ENCODE assay signal across 23 cellular contexts in the genomic region with DNA sequence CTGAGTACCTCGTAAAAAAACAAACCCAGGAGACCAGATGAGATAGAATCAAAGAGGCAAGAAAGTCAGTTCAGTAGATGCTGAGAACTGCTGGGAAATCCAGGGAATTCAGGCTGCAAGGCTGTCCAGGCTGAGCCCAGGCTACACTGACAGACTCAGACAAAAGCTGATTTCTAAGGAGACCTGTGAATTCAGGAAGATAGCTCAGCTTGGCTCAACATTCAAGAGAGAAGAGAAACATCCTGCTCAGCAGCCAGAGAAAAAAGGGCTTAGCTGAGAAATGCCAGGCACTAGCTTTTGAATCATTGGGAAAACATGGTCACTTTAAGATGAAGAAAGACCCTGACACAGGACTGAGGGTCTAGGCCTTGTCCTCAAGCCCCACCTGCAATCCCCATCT.
DNase-seq lines count a peak whose midpoint lies in the region; ATAC-seq and TF ChIP-seq lines count a peak whose summit lies in the region.
"Had no signal": no experiment of that assay in that cellular context is flagged by ENCODE, and none has a peak within 500 bp of the region (broad histone marks: within the 10 kb centered on the region; RNA-seq: fewer than 3 reads in every experiment).

No MANE protein-coding gene starts in this region.

- H4K20me1 ChIP-seq in GM23338 (replicated peaks; ENCODE audit: insufficient read depth): no peaks in the 10 kb centered on the region

- intact Hi-C loops in posterior vena cava (cut with DNase I): no loop called here

- no peak overlapping the region for H2BK5ac ChIP-seq in mesenchymal stem cell (ENCODE audit: low read depth, low read length, poor library complexity, severe bottlenecking)

- no peak overlapping the region for H2BK120ac ChIP-seq in mesenchymal stem cell (ENCODE audit: low read depth, low read length)

- H3K9me3 ChIP-seq in AG04450 (ENCODE audit: control insufficient read depth, insufficient read depth, low read length) (no peaks in the 10 kb centered on the region), mesenchymal stem cell (ENCODE audit: control insufficient read depth, low read length) (no peaks in the 10 kb centered on the region)

- H3K27me3 ChIP-seq in AG04450 (ENCODE audit: control insufficient read depth, insufficient read depth, low read length) (no peaks in the 10 kb centered on the region), GM23338 (ENCODE audit: insufficient read depth) (no peaks in the 10 kb centered on the region), mesenchymal stem cell (ENCODE audit: control insufficient read depth in 1 of 2, insufficient read depth in 1 of 2, low read length in 2 of 2) (no peaks in the 10 kb centered on the region)

- no peaks in the 10 kb centered on the region for H3K9me2 ChIP-seq in GM23338 (ENCODE audit: insufficient read depth)

- no peaks in the 10 kb centered on the region for H3F3A ChIP-seq in GM23338 (replicated peaks; ENCODE audit: low read depth)

- H3K27ac ChIP-seq in AG04450 (ENCODE audit: low read depth, low read length): peak overlapping the region; percentile 39
- H3K27ac ChIP-seq in GM23338 (ENCODE audit: low read depth): no peak overlapping the region
- H3K27ac ChIP-seq in mesenchymal stem cell (ENCODE audit: low read length, poor library complexity, severe bottlenecking): peak overlapping the region; percentile 9
- H3K27ac ChIP-seq: coronary artery had no signal

- H3K4me3 ChIP-seq in AG04450 (ENCODE audit: low read depth, low read length) (no peak overlapping the region), GM23338 (no peak overlapping the region), mesenchymal stem cell (ENCODE audit: insufficient read depth in 1 of 2, low read depth in 1 of 2, low read length in 2 of 2) (no peak overlapping the region)
- H3K4me3 ChIP-seq: coronary artery had no signal

- peaks cover 10% of the 10 kb centered on the region for H3K9me3 Mint-ChIP-seq in GM23338
- H3K9me3 Mint-ChIP-seq: activated naive CD4-positive, alpha-beta T cell treated with anti-CD3 and anti-CD28 coated beads, Interleukin-2, amount 10 ng/mL, durations not matched to agents 7 days and 5 days; natural killer cell had no signal

- POLR2A ChIA-PET in AG04450 (lab: Yijun Ruan, JAX): interaction anchor here (0.5 to 1.0 kb wide), 3 partner anchors 58 to 379 kb away, joined by 3 to 4 read pairs (median 3); a partner anchor contains a TSS

- H3K4me1 ChIP-seq in GM23338 (ENCODE audit: insufficient read depth) (no peaks in the 10 kb centered on the region), mesenchymal stem cell (ENCODE audit: control insufficient read depth, insufficient read depth, low read depth, low read length) (peaks cover 4% of the 10 kb centered on the region)

- H2AK5ac ChIP-seq in mesenchymal stem cell (ENCODE audit: low read length, severe bottlenecking): no peak overlapping the region

- no peak overlapping the region for H3K23ac ChIP-seq in mesenchymal stem cell (ENCODE audit: low read length in 2 of 2)

- H2BK15ac ChIP-seq in mesenchymal stem cell (ENCODE audit: low read depth, poor library complexity, severe bottlenecking): no peak overlapping the region

- H3K4me1 Mint-ChIP-seq in GM23338: peaks cover 7% of the 10 kb centered on the region

- no peak overlapping the region for H3K18ac ChIP-seq in mesenchymal stem cell (ENCODE audit: low read depth in 1 of 2, low read length in 2 of 2)

- H3K4me2 ChIP-seq in GM23338: no peak overlapping the region
- H3K4me2 ChIP-seq in mesenchymal stem cell (ENCODE audit: low read length, poor library complexity, severe bottlenecking): no peak overlapping the region

- H3K79me2 ChIP-seq in GM23338 (replicated peaks; ENCODE audit: insufficient read depth): no peaks in the 10 kb centered on the region

- H2AFZ ChIP-seq in GM23338: peak overlapping the region; percentile 72; the same call in 1 of the 2 replicates
- peak overlapping the region; percentile 11 for H2AFZ ChIP-seq in mesenchymal stem cell (ENCODE audit: low read depth, low read length)

- no peak overlapping the region for H3K4ac ChIP-seq in mesenchymal stem cell (ENCODE audit: low read depth in 1 of 2, low read length in 2 of 2)

- H3K27me3 Mint-ChIP-seq in GM23338 (ENCODE audit: insufficient read depth, low read depth, poor library complexity): peaks cover 5% of the 10 kb centered on the region

- TF ChIP-seq CTCF in AG04450 (IDR thresholded peaks at IDR 0.05; ENCODE audit: low read depth, low read length) (no peak), GM23338 (conservative IDR thresholded peaks at IDR 0.05; ENCODE audit: low read depth in 2 of 2) (no peak)

- CTCF ChIA-PET in AG04450 (lab: Charles Lee): interaction anchor here (1.0 kb wide), 1 partner anchor 290 kb away, joined by 3 read pairs; no protein-coding TSS in a partner anchor

- DNase-seq in AG04450 (ENCODE audit: low read depth, low spot score) (no peak), GM23338 (ENCODE audit: low spot score) (no peak), amniotic epithelial cell (ENCODE audit: low read depth) (peak; percentile 35), mesenchymal stem cell (peak; percentile 22), GOT3 (lab: John Stamatoyannopoulos, UW) (no peak), posterior vena cava (ENCODE audit: low spot score) (no peak)
- DNase-seq: ACHN; activated CD4-positive, alpha-beta T cell treated with anti-CD3 and anti-CD28 coated beads, Interleukin-2, amount 50 U/mL, for 4 hours; activated naive CD4-positive, alpha-beta T cell treated with anti-CD3 and anti-CD28 coated beads, Interleukin-2, amount 10 ng/mL, durations not matched to agents 7 days and 5 days; activated T-cell treated with anti-CD3 and anti-CD28 coated beads, Interleukin-2, amount 50 U/mL, for 1 hour; Kasumi-1; kidney; mammary epithelial cell; natural killer cell; NCI-H2171; NCI-H69; OCI-M1; SHP77; small intestine; T-helper 1 cell had no signal

- H3K4me3 Mint-ChIP-seq in GM23338: no peak overlapping the region
- H3K4me3 Mint-ChIP-seq: activated naive CD4-positive, alpha-beta T cell treated with anti-CD3 and anti-CD28 coated beads, Interleukin-2, amount 10 ng/mL, durations not matched to agents 7 days and 5 days had no signal

- WGBS in mesenchymal stem cell: 100% methylated on average over 1 of the region's 1 CpG

- H3K14ac ChIP-seq in mesenchymal stem cell (ENCODE audit: low read length in 2 of 2): no peak overlapping the region

- H3K9ac ChIP-seq in mesenchymal stem cell (ENCODE audit: low read length): no peak overlapping the region

- no peaks in the 10 kb centered on the region for H3K79me1 ChIP-seq in mesenchymal stem cell (replicated peaks; ENCODE audit: low read length, poor library complexity, severe bottlenecking)

- ATAC-seq in GM23338 (peak; percentile 49), GM21381 (IDR thresholded peaks at IDR 0.05; ENCODE audit: unreplicated experiment) (no peak), HG03025 (IDR thresholded peaks at IDR 0.05; ENCODE audit: low FRiP score, unreplicated experiment) (no peak)
- ATAC-seq: natural killer cell had no signal

- H3K27ac Mint-ChIP-seq in GM23338: no peak overlapping the region
- H3K27ac Mint-ChIP-seq: activated naive CD4-positive, alpha-beta T cell treated with anti-CD3 and anti-CD28 coated beads, Interleukin-2, amount 10 ng/mL, durations not matched to agents 7 days and 5 days had no signal

- no peaks in the 10 kb centered on the region for H3K36me3 ChIP-seq in GM23338 (ENCODE audit: insufficient read depth)
- no peaks in the 10 kb centered on the region for H3K36me3 ChIP-seq in mesenchymal stem cell (ENCODE audit: control insufficient read depth in 1 of 2, insufficient read depth in 2 of 2, low read depth in 1 of 2, low read length in 2 of 2)

- H3K36me3 Mint-ChIP-seq in GM23338 (ENCODE audit: low read depth): peaks cover 8% of the 10 kb centered on the region; the same call in 1 of the 3 replicates
- H3K36me3 Mint-ChIP-seq: activated naive CD4-positive, alpha-beta T cell treated with anti-CD3 and anti-CD28 coated beads, Interleukin-2, amount 10 ng/mL, durations not matched to agents 7 days and 5 days; natural killer cell had no signal

- peak overlapping the region in 1 of 2 experiments; percentile 66 for H2BK12ac ChIP-seq in mesenchymal stem cell (ENCODE audit: low read length in 2 of 2)

- no peak overlapping the region for H4K8ac ChIP-seq in mesenchymal stem cell (ENCODE audit: low read length)

- no peak overlapping the region for H4K91ac ChIP-seq in mesenchymal stem cell (ENCODE audit: low read length)

TF ChIP-seq in GM23338, 12 proteins besides CTCF, POLR2A, EP300 and RAD21 (continues in another document):
- TF ChIP-seq CREB1 (CRISPR knock-in tag; IDR thresholded peaks at IDR 0.05; ENCODE audit: low read depth) (no peak), NANOG (IDR thresholded peaks at IDR 0.05; ENCODE audit: borderline replicate concordance) (no peak), STAT1 (IDR thresholded peaks at IDR 0.05; ENCODE audit: unreplicated experiment) (no peak)
- TF ChIP-seq, protein P1, sequence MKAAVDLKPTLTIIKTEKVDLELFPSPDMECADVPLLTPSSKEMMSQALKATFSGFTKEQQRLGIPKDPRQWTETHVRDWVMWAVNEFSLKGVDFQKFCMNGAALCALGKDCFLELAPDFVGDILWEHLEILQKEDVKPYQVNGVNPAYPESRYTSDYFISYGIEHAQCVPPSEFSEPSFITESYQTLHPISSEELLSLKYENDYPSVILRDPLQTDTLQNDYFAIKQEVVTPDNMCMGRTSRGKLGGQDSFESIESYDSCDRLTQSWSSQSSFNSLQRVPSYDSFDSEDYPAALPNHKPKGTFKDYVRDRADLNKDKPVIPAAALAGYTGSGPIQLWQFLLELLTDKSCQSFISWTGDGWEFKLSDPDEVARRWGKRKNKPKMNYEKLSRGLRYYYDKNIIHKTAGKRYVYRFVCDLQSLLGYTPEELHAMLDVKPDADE (IDR thresholded peaks at IDR 0.05): no peak

Comparison
In these comparisons a context has a peak if more than half of its experiments do, and no peak if none do; other contexts are left out.
1. DNase-seq: peak in amniotic epithelial cell (single experiment) and mesenchymal stem cell (single experiment); none in AG04450 (single experiment), GM23338 (single experiment), GOT3 (single experiment) and posterior vena cava (single experiment).